In the genomic region with DNA sequence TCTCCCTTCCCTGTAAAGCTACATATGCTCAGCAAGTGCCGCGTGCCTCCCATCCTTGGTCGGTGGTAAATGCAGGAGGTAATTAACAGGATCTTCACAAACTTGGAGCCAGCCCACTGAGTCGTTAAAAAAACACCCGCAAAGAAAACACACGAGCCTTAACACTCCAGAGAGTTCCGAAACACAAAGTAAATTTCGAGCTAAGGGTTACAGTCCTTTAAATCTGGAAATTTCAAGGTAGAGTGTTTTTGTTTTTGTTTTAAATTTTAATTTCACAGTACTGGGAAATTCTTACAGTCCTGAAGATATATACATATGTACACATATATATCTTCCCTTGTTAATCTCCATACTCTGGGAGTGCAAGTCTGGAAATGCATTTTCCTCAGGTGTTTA, we compare ENCODE assay signal across 8 cellular contexts. TPM values are rescaled to one million over a fixed set of nuclear protein-coding genes. Genes with fewer than 3 reads are reported as not detected.
DNase-seq lines count a peak whose midpoint lies in the region; ATAC-seq, FAIRE-seq and TF ChIP-seq lines count a peak whose summit lies in the region.

No MANE protein-coding gene starts in this region.

- no peaks in the 10 kb centered on the region for H3K9me3 Mint-ChIP-seq in activated naive CD8-positive, alpha-beta T cell treated with anti-CD3 and anti-CD28 coated beads, Interleukin-2, amount 50 U/mL, for 24 hours

- H3K4me3 ChIP-seq in cardiac muscle cell, result peak overlapping the region; percentile 96
- H3K4me3 ChIP-seq in right lobe of liver, result peak overlapping the region; percentile 71 to 83 (median 76)
- H3K4me3 ChIP-seq in upper lobe of right lung, result peak overlapping the region; percentile 81

- DNase-seq in cardiac muscle cell (ENCODE audit: low read depth in 1 of 2, low spot score in 1 of 2) (no peak), left ventricle myocardium superior (no peak), right lobe of liver (no peak), upper lobe of right lung (no peak), NCI-H1694 treated with DMSO at 0.1 percent for 48 hours (lab: John Stamatoyannopoulos, UW) (no peak), HTR-8/SVneo (ENCODE audit: insufficient read length, low spot score) (no peak)
- DNase-seq in activated naive CD8-positive, alpha-beta T cell treated with anti-CD3 and anti-CD28 coated beads, Interleukin-2, amount 50 U/mL, for 24 hours, result no peak

- WGBS in right lobe of liver (ENCODE audit: insufficient coverage, low coverage, low lambda C conversion rate, missing lambda C conversion rate), result 1% methylated on average over 8 of the region's 8 CpGs

- no peaks in the 10 kb centered on the region for H3K27me3 ChIP-seq in cardiac muscle cell
- no peaks in the 10 kb centered on the region for H3K27me3 ChIP-seq in right lobe of liver
- H3K27me3 ChIP-seq in upper lobe of right lung, result no peaks in the 10 kb centered on the region

- no peaks in the 10 kb centered on the region for H3K36me3 ChIP-seq in cardiac muscle cell
- H3K36me3 ChIP-seq in right lobe of liver, result no peaks in the 10 kb centered on the region
- H3K36me3 ChIP-seq in upper lobe of right lung, result no peaks in the 10 kb centered on the region

- peaks cover 5% of the 10 kb centered on the region for H3K27me3 Mint-ChIP-seq in activated naive CD8-positive, alpha-beta T cell treated with anti-CD3 and anti-CD28 coated beads, Interleukin-2, amount 50 U/mL, for 24 hours

- H3K4me1 ChIP-seq in cardiac muscle cell (ENCODE audit: low read depth) (peaks cover 56% of the 10 kb centered on the region), right lobe of liver (peaks cover 0 to 33% (median 5%) of the 10 kb centered on the region in 4 donors), upper lobe of right lung (peaks cover 29% of the 10 kb centered on the region)

- peaks cover 31% of the 10 kb centered on the region for H3K4me1 Mint-ChIP-seq in activated naive CD8-positive, alpha-beta T cell treated with anti-CD3 and anti-CD28 coated beads, Interleukin-2, amount 50 U/mL, for 24 hours

- no peak for TF ChIP-seq CTCF in cardiac muscle cell (IDR thresholded peaks at IDR 0.05; ENCODE audit: low read depth, low read length)
- no peak for TF ChIP-seq CTCF in right lobe of liver (IDR thresholded peaks at IDR 0.05)
- no peak for TF ChIP-seq CTCF in upper lobe of right lung (IDR thresholded peaks at IDR 0.05)

- intact Hi-C loops in left ventricle myocardium superior (cut with micrococcal nuclease) (no loop called here), right lobe of liver (cut with DNase I) (no loop called here), upper lobe of right lung (cut with DNase I) (no loop called here)

- FAIRE-seq in HTR-8/SVneo (lab: Jason Lieb, UNC), result no peak

- peak overlapping the region; percentile 100 for H3K27ac ChIP-seq in cardiac muscle cell
- H3K27ac ChIP-seq in right lobe of liver, result peak overlapping the region; percentile 98
- peak overlapping the region; percentile 97 for H3K27ac ChIP-seq in upper lobe of right lung

- ATAC-seq in left ventricle myocardium superior (no peak), right lobe of liver (no peak), upper lobe of right lung (no peak), GM19035 (IDR thresholded peaks at IDR 0.05; ENCODE audit: unreplicated experiment) (no peak)
- no peak for ATAC-seq in activated naive CD8-positive, alpha-beta T cell treated with anti-CD3 and anti-CD28 coated beads, Interleukin-2, amount 50 U/mL, for 24 hours

- H3K4me3 Mint-ChIP-seq in activated naive CD8-positive, alpha-beta T cell treated with anti-CD3 and anti-CD28 coated beads, Interleukin-2, amount 50 U/mL, for 24 hours, result peak overlapping the region; percentile 90

- H3K27ac Mint-ChIP-seq in activated naive CD8-positive, alpha-beta T cell treated with anti-CD3 and anti-CD28 coated beads, Interleukin-2, amount 50 U/mL, for 24 hours, result peak overlapping the region; percentile 87

- no peak for TF ChIP-seq POLR2A in right lobe of liver (IDR thresholded peaks at IDR 0.05)

- H3K9me3 ChIP-seq in cardiac muscle cell (ENCODE audit: low read depth), result no peaks in the 10 kb centered on the region
- no peaks in the 10 kb centered on the region for H3K9me3 ChIP-seq in right lobe of liver
- H3K9me3 ChIP-seq in upper lobe of right lung, result no peaks in the 10 kb centered on the region

- peaks cover 5% of the 10 kb centered on the region for H3K36me3 Mint-ChIP-seq in activated naive CD8-positive, alpha-beta T cell treated with anti-CD3 and anti-CD28 coated beads, Interleukin-2, amount 50 U/mL, for 24 hours (ENCODE audit: low read depth)

RNA-seq across cellular contexts. Expression of a gene that starts 1.1 kb away (rescaled TPM):
- total RNA-seq in cardiac muscle cell (74.2 and 83.5 TPM in 2 replicates), left ventricle myocardium superior (31.4 TPM), right lobe of liver (10 to 100 TPM; 17.4 to 29.9 (median 22.4) TPM), upper lobe of right lung (48.6 TPM)
- 96.7 and 108 TPM in 2 replicates for polyA plus RNA-seq in cardiac muscle cell
